In the genomic region with DNA sequence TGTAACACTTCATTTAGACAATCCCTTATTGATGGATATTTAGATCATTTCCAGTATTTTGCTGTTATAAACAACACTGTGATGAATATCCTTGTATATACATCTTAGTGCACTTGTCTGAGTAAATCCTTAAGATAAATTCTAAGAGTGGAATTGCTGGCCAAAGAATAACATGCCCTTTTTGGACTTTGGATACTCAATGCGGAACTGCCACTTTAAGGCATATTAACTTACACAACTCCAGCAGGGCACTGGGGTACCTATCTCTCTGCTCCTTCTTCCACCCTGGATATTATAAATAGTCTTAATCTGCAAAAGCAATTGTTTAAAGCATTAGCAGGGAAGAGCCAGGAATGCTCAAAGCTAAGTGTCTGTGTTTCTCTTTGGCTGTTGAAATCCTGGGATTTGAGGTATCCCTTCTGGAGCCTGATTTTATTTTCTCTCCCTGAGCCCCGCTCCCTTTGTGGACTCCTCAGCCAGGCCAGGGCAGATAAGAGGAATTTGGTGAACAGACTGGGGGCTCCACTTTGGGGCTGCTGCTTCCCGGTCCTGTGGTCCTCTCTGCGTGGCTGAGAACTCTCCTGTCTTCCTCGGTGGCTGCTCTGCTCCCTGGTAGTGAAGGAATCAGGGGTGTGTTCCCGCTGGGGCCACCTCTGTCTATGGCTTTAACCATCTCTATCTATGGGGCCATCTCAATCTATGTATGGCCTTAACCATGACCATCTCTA, we compare ENCODE assay signal across 22 cellular contexts.
"Had no signal": no experiment of that assay in that cellular context is flagged by ENCODE, and none has a peak within 500 bp of the region (broad histone marks: within the 10 kb centered on the region; RNA-seq: fewer than 3 reads in every experiment).

No MANE protein-coding gene starts in this region.

- H3K4me1 Mint-ChIP-seq: activated CD4-positive, alpha-beta T cell treated with anti-CD3 and anti-CD28 coated beads for 36 hours; activated naive CD8-positive, alpha-beta T cell treated with anti-CD3 and anti-CD28 coated beads, Interleukin-2, amount 10 ng/mL, durations not matched to agents 7 days and 5 days; central memory CD8-positive, alpha-beta T cell; naive thymus-derived CD8-positive, alpha-beta T cell had no signal

- H3K27ac ChIP-seq: brain microvascular endothelial cell, epithelial cell of prostate, prostate gland, right lobe of liver, testis, VCaP had no signal

- H3K27me3 ChIP-seq: gastrocnemius medialis, heart right ventricle, right lobe of liver, testis, uterus had no signal

- H3K4me3 ChIP-seq: gastrocnemius medialis, heart right ventricle, prostate gland, right lobe of liver, testis, uterus had no signal

- H3K4me1 ChIP-seq: gastrocnemius medialis, prostate gland, right lobe of liver had no signal

- H3K4me3 Mint-ChIP-seq: activated CD4-positive, alpha-beta memory T cell treated with anti-CD3 and anti-CD28 coated beads, Interleukin-2, amount 10 ng/mL, durations not matched to agents 7 days and 5 days; activated CD4-positive, alpha-beta T cell treated with anti-CD3 and anti-CD28 coated beads for 36 hours; activated naive CD8-positive, alpha-beta T cell treated with anti-CD3 and anti-CD28 coated beads, Interleukin-2, amount 10 ng/mL, durations not matched to agents 7 days and 5 days; central memory CD8-positive, alpha-beta T cell; effector memory CD8-positive, alpha-beta T cell; naive thymus-derived CD8-positive, alpha-beta T cell; stimulated activated naive CD8-positive, alpha-beta T cell treated with anti-CD3 and anti-CD28 coated beads, Interleukin-15, amount 100 ng/mL, for 72 hours had no signal

- ATAC-seq: activated CD4-positive, alpha-beta T cell treated with anti-CD3 and anti-CD28 coated beads for 36 hours; effector memory CD8-positive, alpha-beta T cell; gastrocnemius medialis; heart right ventricle; naive thymus-derived CD8-positive, alpha-beta T cell; right lobe of liver; SK-N-SH treated with all-trans-retinoic acid at 6 μM for 48 hours; stimulated activated naive CD8-positive, alpha-beta T cell treated with anti-CD3 and anti-CD28 coated beads, Interleukin-15, amount 100 ng/mL, for 72 hours had no signal

- H3K27ac Mint-ChIP-seq: activated CD4-positive, alpha-beta memory T cell treated with anti-CD3 and anti-CD28 coated beads, Interleukin-2, amount 10 ng/mL, durations not matched to agents 7 days and 5 days; activated CD4-positive, alpha-beta T cell treated with anti-CD3 and anti-CD28 coated beads for 36 hours; activated naive CD8-positive, alpha-beta T cell treated with anti-CD3 and anti-CD28 coated beads, Interleukin-2, amount 10 ng/mL, durations not matched to agents 7 days and 5 days; effector memory CD8-positive, alpha-beta T cell; naive thymus-derived CD8-positive, alpha-beta T cell; stimulated activated naive CD8-positive, alpha-beta T cell treated with anti-CD3 and anti-CD28 coated beads, Interleukin-15, amount 100 ng/mL, for 72 hours had no signal

- H3K9me3 ChIP-seq: gastrocnemius medialis, prostate gland, testis had no signal

- H3K36me3 Mint-ChIP-seq: activated naive CD8-positive, alpha-beta T cell treated with anti-CD3 and anti-CD28 coated beads, Interleukin-2, amount 10 ng/mL, durations not matched to agents 7 days and 5 days had no signal

- H3K36me3 ChIP-seq: brain microvascular endothelial cell, gastrocnemius medialis, heart right ventricle, prostate gland, right lobe of liver, uterus had no signal

- DNase-seq: activated CD4-positive, alpha-beta memory T cell treated with anti-CD3 and anti-CD28 coated beads, Interleukin-2, amount 10 ng/mL, durations not matched to agents 7 days and 5 days; activated CD4-positive, alpha-beta T cell treated with anti-CD3 and anti-CD28 coated beads for 36 hours; activated naive CD4-positive, alpha-beta T cell; activated naive CD8-positive, alpha-beta T cell treated with anti-CD3 and anti-CD28 coated beads, Interleukin-2, amount 10 ng/mL, durations not matched to agents 7 days and 5 days; anterior cingulate cortex; brain microvascular endothelial cell; effector memory CD8-positive, alpha-beta T cell; gastrocnemius medialis; heart right ventricle; mammary epithelial cell; naive thymus-derived CD8-positive, alpha-beta T cell; right lobe of liver; stimulated activated CD4-positive, alpha-beta T cell treated with anti-CD3 and anti-CD28 coated beads, Interleukin-1b, Interleukin-23, amount 100 ng/mL, for 48 hours; T-helper 1 cell; testis; uterus had no signal
